Comparison of ENCODE assay signal across 10 cellular contexts in the genomic region with DNA sequence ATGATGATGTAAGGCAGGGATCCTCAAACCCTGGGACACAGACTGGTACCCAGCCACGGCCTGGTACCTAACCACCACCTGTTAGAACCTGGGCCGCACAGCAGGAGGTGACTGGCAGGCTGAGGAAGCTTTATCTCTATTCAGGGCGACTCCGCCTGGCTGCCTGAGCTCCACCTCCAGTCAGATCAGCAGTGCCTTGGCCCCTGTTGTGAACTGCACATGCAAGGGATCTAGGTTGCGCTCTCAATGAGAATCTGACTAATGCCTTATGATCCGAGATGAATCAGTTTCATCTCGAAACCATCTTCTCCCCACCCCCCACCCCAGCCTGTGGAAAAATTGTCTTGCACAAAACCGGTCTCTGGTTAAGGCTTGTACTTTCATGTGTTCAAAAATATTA. TPM values are rescaled to one million over a fixed set of nuclear protein-coding genes. Genes with fewer than 3 reads are reported as not detected.
A peak's percentile ranks its signal among the peaks of the same experiment; 100 is the strongest.
DNase-seq lines count a peak whose midpoint lies in the region; ATAC-seq and TF ChIP-seq lines count a peak whose summit lies in the region.
"Had no signal": no experiment of that assay in that cellular context is flagged by ENCODE, and none has a peak within 500 bp of the region (broad histone marks: within the 10 kb centered on the region; RNA-seq: fewer than 3 reads in every experiment).

No MANE protein-coding gene starts in this region.

- ATAC-seq in PC-3 (no peak), GM18861 (IDR thresholded peaks at IDR 0.05; ENCODE audit: unreplicated experiment) (no peak), HG03025 (IDR thresholded peaks at IDR 0.05; ENCODE audit: low FRiP score, unreplicated experiment) (no peak)

- H3K4me2 ChIP-seq in PC-3 (ENCODE audit: low read length) (no peak overlapping the region), neural progenitor cell (no peak overlapping the region)

- no peaks in the 10 kb centered on the region for H3K9me3 Mint-ChIP-seq in neural progenitor cell

- H3K27ac Mint-ChIP-seq in neural progenitor cell = no peak overlapping the region

- peaks cover 2% of the 10 kb centered on the region for H3K27me3 Mint-ChIP-seq in neural progenitor cell (ENCODE audit: insufficient read depth, low read depth)

- BruUV-seq in PC-3 (replicated peaks; lab: Mats Ljungman, UMichigan) = no TSS peak

- in situ Hi-C loops in ACHN (cut with HindIII; ENCODE audit: low pct_ligation_motif_present, low pct_unique_long_range_greater_than_20kb, low sequenced_read_pairs) = no loop called here

- H3K9me3 ChIP-seq in PC-3 (ENCODE audit: low read length) (no peaks in the 10 kb centered on the region), neural progenitor cell (ENCODE audit: low read depth) (no peaks in the 10 kb centered on the region)

- H3K4me1 Mint-ChIP-seq in neural progenitor cell = peaks cover 16% of the 10 kb centered on the region

- H2AFZ ChIP-seq in PC-3 (ENCODE audit: low read length) (no peak overlapping the region), neural progenitor cell (replicated peaks) (no peak overlapping the region)

- intact Hi-C loops in PC-3 (cut with micrococcal nuclease) = no loop called here

- H3K36me3 ChIP-seq in PC-3 (ENCODE audit: low read depth, low read length) = peaks cover 6% of the 10 kb centered on the region; the same call in 1 of the 2 replicates
- peaks cover 4% of the 10 kb centered on the region for H3K36me3 ChIP-seq in neural progenitor cell

- H3F3A ChIP-seq in PC-3 (ENCODE audit: low read length, unreplicated experiment) (no peaks in the 10 kb centered on the region), neural progenitor cell (ENCODE audit: low read depth) (peaks cover 15% of the 10 kb centered on the region)

- no peak overlapping the region for H3K4me3 Mint-ChIP-seq in neural progenitor cell

- H4K20me1 ChIP-seq in PC-3 (ENCODE audit: low read length) = no peaks in the 10 kb centered on the region
- peaks cover 5% of the 10 kb centered on the region for H4K20me1 ChIP-seq in neural progenitor cell (ENCODE audit: low read depth)

- POLR2A ChIA-PET in PC-3 (lab: Charles Lee; ENCODE audit: unreplicated experiment) = no interaction called here

- CTCF ChIA-PET in PC-3 (lab: Charles Lee) = no interaction called here

- H3K36me3 Mint-ChIP-seq in neural progenitor cell = peaks cover 25% of the 10 kb centered on the region

- H3K4me1 ChIP-seq in PC-3 (ENCODE audit: insufficient read depth, low read length) (peaks cover 21% of the 10 kb centered on the region), neural progenitor cell (peaks cover 14% of the 10 kb centered on the region)

- peak; percentile 51 for DNase-seq in ACHN
- DNase-seq in PC-3 = peak; percentile 39
- peak; percentile 85 for DNase-seq in activated effector memory CD4-positive, alpha-beta T cell treated with anti-CD3 and anti-CD28 coated beads, Interleukin-2, amount 50 U/mL, for 16 hours
- peak; percentile 58 for DNase-seq in neural progenitor cell (ENCODE audit: low spot score)
- DNase-seq in NCI-H1105 (lab: John Stamatoyannopoulos, UW) = no peak
- DNase-seq in NCI-H526 (lab: John Stamatoyannopoulos, UW) = no peak
- DNase-seq: NCI-H146, RPMI8226 had no signal

- H3K9ac ChIP-seq in PC-3 (ENCODE audit: low read length) (no peak overlapping the region), neural progenitor cell (no peak overlapping the region)

- TF ChIP-seq CTCF in PC-3 (conservative IDR thresholded peaks at IDR 0.05; ENCODE audit: low read depth, low read length) = no peak
- no peak for TF ChIP-seq CTCF in neural progenitor cell (IDR thresholded peaks at IDR 0.05)

- H3K27me3 ChIP-seq in PC-3 (ENCODE audit: low read length) = no peaks in the 10 kb centered on the region
- H3K27me3 ChIP-seq in neural progenitor cell = no peaks in the 10 kb centered on the region

- H3K4me3 ChIP-seq in PC-3 (ENCODE audit: low read length) = no peak overlapping the region
- no peak overlapping the region for H3K4me3 ChIP-seq in neural progenitor cell

- peaks cover 61% of the 10 kb centered on the region for H3K79me2 ChIP-seq in PC-3 (ENCODE audit: low read length)
- peaks cover 71% of the 10 kb centered on the region for H3K79me2 ChIP-seq in neural progenitor cell (ENCODE audit: low read depth)

- H3K9me2 ChIP-seq in PC-3 (replicated peaks; ENCODE audit: low read length) = no peaks in the 10 kb centered on the region

- H3K27ac ChIP-seq in PC-3 (ENCODE audit: low read length) (no peak overlapping the region), neural progenitor cell (no peak overlapping the region)

RNA-seq across cellular contexts. Expression of a gene that starts 4.2 kb away (rescaled TPM):
- total RNA-seq in PC-3 (2014; rRNA removed) = 5.4 and 5.6 TPM in 2 replicates
- 35.1 and 46.8 TPM in 2 replicates for total RNA-seq in neural progenitor cell (ENCODE audit: low replicate concordance)

RNA-seq across cellular contexts. Expression of a gene that starts 41.6 kb away (rescaled TPM):
- total RNA-seq in PC-3 (2014; rRNA removed) = 0.23 and 0.98 TPM in 2 replicates
- 4.9 and 10.0 TPM in 2 replicates for total RNA-seq in neural progenitor cell (ENCODE audit: low replicate concordance)

Comparison
In these comparisons a context has a peak if more than half of its experiments do, and no peak if none do; other contexts are left out.
1. DNase-seq: peak in ACHN (single experiment), PC-3 (single experiment), activated effector memory CD4-positive, alpha-beta T cell treated with anti-CD3 and anti-CD28 coated beads, Interleukin-2, amount 50 U/mL, for 16 hours (single experiment) and neural progenitor cell (single experiment); none in NCI-H1105 (single experiment) and NCI-H526 (0 of 2).